In genomic region chr17:42918902-42919521, GRCh38 we compare ENCODE assay signal across 15 cellular contexts. TPM values are rescaled to one million over a fixed set of nuclear protein-coding genes. Genes with fewer than 3 reads are reported as not detected.
DNase-seq lines count a peak whose midpoint lies in the region; TF ChIP-seq lines count a peak whose summit lies in the region.
"Had no signal": no experiment of that assay in that cellular context is flagged by ENCODE, and none has a peak within 500 bp of the region (broad histone marks: within the 10 kb centered on the region; RNA-seq: fewer than 3 reads in every experiment).

No MANE protein-coding gene starts in this region.

- H3K4me3 ChIP-seq in adipocyte (ENCODE audit: low read length) (no peak overlapping the region), osteoblast (ENCODE audit: insufficient read depth, low read length) (no peak overlapping the region), dorsolateral prefrontal cortex (no peak overlapping the region)

- H3K27ac ChIP-seq in osteoblast (ENCODE audit: low read depth, low read length) (no peak overlapping the region), dorsolateral prefrontal cortex (no peak overlapping the region)

- H3K9me3 ChIP-seq in adipocyte (ENCODE audit: control insufficient read depth, low read length) (no peaks in the 10 kb centered on the region), osteoblast (ENCODE audit: low read depth, low read length) (no peaks in the 10 kb centered on the region)

- H3K4me1 ChIP-seq in adipocyte (ENCODE audit: control insufficient read depth, insufficient read depth, low read length): peaks cover 38% of the 10 kb centered on the region
- no peaks in the 10 kb centered on the region for H3K4me1 ChIP-seq in osteoblast (ENCODE audit: insufficient read depth, low read length)

- H2AFZ ChIP-seq in osteoblast (ENCODE audit: low read length): peak overlapping the region; percentile 67

- peak overlapping the region; percentile 19 for H3K9ac ChIP-seq in adipocyte (ENCODE audit: low read length)

- peak; percentile 56 for DNase-seq in DMS53 treated with DMSO at 0.1 percent for 48 hours (lab: John Stamatoyannopoulos, UW; ENCODE audit: unreplicated experiment)
- peak; percentile 87 to 88 for DNase-seq in NCI-H1930 (lab: John Stamatoyannopoulos, UW)
- DNase-seq in adipocyte (ENCODE audit: low read depth): no peak
- DNase-seq in osteoblast (ENCODE audit: insufficient read length, low spot score, missing footprints): no peak
- no peak for DNase-seq in dorsolateral prefrontal cortex
- DNase-seq in stimulated activated CD4-positive, alpha-beta T cell treated with anti-CD3 and anti-CD28 coated beads, Interleukin-12 subunit alpha, Interleukin-12 subunit beta, amount 100 ng/mL, for 4 hours: no peak
- no peak for DNase-seq in activated naive CD4-positive, alpha-beta T cell treated with Interleukin-2 at 50 U/mL for 16 hours
- no peak for DNase-seq in ACHN
- DNase-seq: activated T-cell treated with anti-CD3 and anti-CD28 coated beads, Interleukin-2, amount 50 U/mL, for 4 hours; anterior cingulate cortex; EL; glutamatergic neuron; HFFc6; stimulated activated CD4-positive, alpha-beta T cell treated with anti-CD3 and anti-CD28 coated beads, Interleukin-15, amount 100 ng/mL, for 24 hours had no signal

- H3K27me3 ChIP-seq in adipocyte (replicated peaks; ENCODE audit: control insufficient read depth, insufficient read depth, low read length) (no peaks in the 10 kb centered on the region), osteoblast (ENCODE audit: insufficient read depth, low read length) (peaks cover 32% of the 10 kb centered on the region), dorsolateral prefrontal cortex (peaks cover 0 to 7% (median 0%) of the 10 kb centered on the region in 45 donors)

- H3K36me3 ChIP-seq in adipocyte (ENCODE audit: control insufficient read depth, insufficient read depth, low read length, severe bottlenecking) (no peaks in the 10 kb centered on the region), osteoblast (ENCODE audit: insufficient read depth, low read length) (no peaks in the 10 kb centered on the region)

- H3K79me2 ChIP-seq in osteoblast (ENCODE audit: insufficient read depth, low read length): no peaks in the 10 kb centered on the region

- TF ChIP-seq CTCF in osteoblast (IDR thresholded peaks at IDR 0.05; ENCODE audit: extremely low read depth, low read depth, low read length): no peak
- TF ChIP-seq CTCF in dorsolateral prefrontal cortex (IDR thresholded peaks at IDR 0.05 in 54 of 56, conservative IDR thresholded peaks at IDR 0.05 in 2 of 56; ENCODE audit: low read depth in 1 of 56, partially characterized antibody in 56 of 56): no peak

- H4K20me1 ChIP-seq in osteoblast (ENCODE audit: insufficient read depth, low read length): no peaks in the 10 kb centered on the region

- peak overlapping the region; percentile 17 for H3K4me2 ChIP-seq in osteoblast (ENCODE audit: insufficient read depth, low read length)

- in situ Hi-C loops in ACHN (cut with HindIII; ENCODE audit: low pct_ligation_motif_present, low pct_unique_long_range_greater_than_20kb, low sequenced_read_pairs): no loop called here

- intact Hi-C loops in dorsolateral prefrontal cortex (cut with DNase I): no loop called here

RNA-seq across cellular contexts. Expression of gene G6PC1, which starts 18.4 kb away (rescaled TPM):
- not detected in 2 replicates for total RNA-seq in osteoblast
- not detected for total RNA-seq in dorsolateral prefrontal cortex
- total RNA-seq: HFFc6, neural crest cell had no signal

RNA-seq across cellular contexts. Expression of gene AARSD1, which starts 45.2 kb away (rescaled TPM):
- total RNA-seq in osteoblast (14.1 and 16.2 TPM in 2 replicates), dorsolateral prefrontal cortex (10 to 100 TPM; 35.7 to 86.0 (median 53.9) TPM)

Comparison
In these comparisons a context has a peak if more than half of its experiments do, and no peak if none do; other contexts are left out.
1. DNase-seq: peak in DMS53 treated with DMSO at 0.1 percent for 48 hours (single experiment) and NCI-H1930 (2 of 2); none in adipocyte (single experiment), osteoblast (single experiment), dorsolateral prefrontal cortex (0 of 10), stimulated activated CD4-positive, alpha-beta T cell treated with anti-CD3 and anti-CD28 coated beads, Interleukin-12 subunit alpha, Interleukin-12 subunit beta, amount 100 ng/mL, for 4 hours (single experiment), activated naive CD4-positive, alpha-beta T cell treated with Interleukin-2 at 50 U/mL for 16 hours (single experiment) and ACHN (single experiment).